ENCODE assay signal across 8 cellular contexts in the genomic region with DNA sequence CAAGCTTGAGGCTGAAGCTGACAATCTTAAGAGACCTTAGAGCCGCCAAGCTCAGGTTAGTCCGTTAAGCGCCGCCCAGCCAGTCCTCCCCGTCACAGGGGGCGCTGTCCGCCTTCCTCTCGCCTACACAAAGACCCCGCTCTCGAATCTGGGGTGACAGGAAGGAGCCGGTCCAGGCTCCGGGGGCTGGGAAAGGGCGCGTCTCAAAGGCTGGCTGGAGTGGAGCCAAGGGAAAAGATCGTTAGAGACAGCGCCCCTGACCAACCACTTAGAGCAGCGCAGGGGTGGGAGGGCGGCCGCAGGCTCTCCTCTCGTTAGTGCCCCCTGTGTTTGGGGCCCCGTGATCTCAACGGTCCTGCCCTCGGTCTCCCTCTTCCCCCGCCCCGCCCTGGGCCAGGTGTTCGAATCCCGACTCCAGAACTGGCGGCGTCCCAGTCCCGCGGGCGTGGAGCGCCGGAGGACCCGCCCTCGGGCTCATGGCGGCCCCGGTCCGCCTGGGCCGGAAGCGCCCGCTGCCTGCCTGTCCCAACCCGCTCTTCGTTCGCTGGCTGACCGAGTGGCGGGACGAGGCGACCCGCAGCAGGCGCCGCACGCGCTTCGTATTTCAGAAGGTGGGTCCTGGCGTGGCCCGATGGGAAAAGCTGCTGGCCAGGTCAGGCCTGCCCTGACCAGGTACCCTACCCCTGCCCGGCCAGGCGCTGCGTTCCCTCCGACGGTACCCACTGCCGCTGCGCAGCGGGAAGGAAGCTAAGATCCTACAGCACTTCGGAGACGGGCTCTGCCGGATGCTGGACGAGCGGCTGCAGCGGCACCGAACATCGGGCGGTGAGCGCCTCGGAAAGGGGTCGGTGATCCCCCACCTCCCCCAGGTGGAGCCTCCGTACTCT. TPM values are rescaled to one million over a fixed set of nuclear protein-coding genes. Genes with fewer than 3 reads are reported as not detected.
DNase-seq lines count a peak whose midpoint lies in the region; ATAC-seq and TF ChIP-seq lines count a peak whose summit lies in the region.

A gene with protein sequence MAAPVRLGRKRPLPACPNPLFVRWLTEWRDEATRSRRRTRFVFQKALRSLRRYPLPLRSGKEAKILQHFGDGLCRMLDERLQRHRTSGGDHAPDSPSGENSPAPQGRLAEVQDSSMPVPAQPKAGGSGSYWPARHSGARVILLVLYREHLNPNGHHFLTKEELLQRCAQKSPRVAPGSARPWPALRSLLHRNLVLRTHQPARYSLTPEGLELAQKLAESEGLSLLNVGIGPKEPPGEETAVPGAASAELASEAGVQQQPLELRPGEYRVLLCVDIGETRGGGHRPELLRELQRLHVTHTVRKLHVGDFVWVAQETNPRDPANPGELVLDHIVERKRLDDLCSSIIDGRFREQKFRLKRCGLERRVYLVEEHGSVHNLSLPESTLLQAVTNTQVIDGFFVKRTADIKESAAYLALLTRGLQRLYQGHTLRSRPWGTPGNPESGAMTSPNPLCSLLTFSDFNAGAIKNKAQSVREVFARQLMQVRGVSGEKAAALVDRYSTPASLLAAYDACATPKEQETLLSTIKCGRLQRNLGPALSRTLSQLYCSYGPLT (plus strand): TSS at position 156 of the 887 bp plus-strand sequence. CDS start 321 bp downstream, at position 477.

- peaks cover 64% of the 10 kb centered on the region for H3K36me3 ChIP-seq in MG63

- H3K27me3 Mint-ChIP-seq in natural killer cell treated with Interleukin-12 subunit alpha and Interleukin-12 subunit beta and Interleukin-15 and Interleukin-18, amount 100 ng/mL, for 72 hours = no peaks in the 10 kb centered on the region

- peak; percentile 56 to 62 for ATAC-seq in natural killer cell treated with Interleukin-12 subunit alpha and Interleukin-12 subunit beta and Interleukin-15 and Interleukin-18, amount 100 ng/mL, for 72 hours

- H3K27ac Mint-ChIP-seq in natural killer cell treated with Interleukin-12 subunit alpha and Interleukin-12 subunit beta and Interleukin-15 and Interleukin-18, amount 100 ng/mL, for 72 hours = peak within 1 kb of the TSS; percentile 97

- no peaks in the 10 kb centered on the region for H3K9me3 Mint-ChIP-seq in natural killer cell treated with Interleukin-12 subunit alpha and Interleukin-12 subunit beta and Interleukin-15 and Interleukin-18, amount 100 ng/mL, for 72 hours

- H3K4me1 Mint-ChIP-seq in natural killer cell treated with Interleukin-12 subunit alpha and Interleukin-12 subunit beta and Interleukin-15 and Interleukin-18, amount 100 ng/mL, for 72 hours (ENCODE audit: low read depth in 2 of 2) = peaks cover 41 to 44% of the 10 kb centered on the region in 2 donors

- no peaks in the 10 kb centered on the region for H3K27me3 ChIP-seq in MG63

- peak; percentile 64 for TF ChIP-seq CTCF in GM20000 (IDR thresholded peaks at IDR 0.05; ENCODE audit: extremely low read depth, missing control alignments)

- H3K36me3 Mint-ChIP-seq in natural killer cell treated with Interleukin-12 subunit alpha and Interleukin-12 subunit beta and Interleukin-15 and Interleukin-18, amount 100 ng/mL, for 72 hours = peaks cover 15% of the 10 kb centered on the region

- no peaks in the 10 kb centered on the region for H3K9me3 ChIP-seq in MG63

- DNase-seq in C1 segment of cervical spinal cord (lab: John Stamatoyannopoulos, UW) = peak; percentile 43 to 94 (median 85)
- DNase-seq in GM20000 (ENCODE audit: low spot score) = peak; percentile 95
- peak; percentile 97 for DNase-seq in MG63
- DNase-seq in SHP77 (lab: John Stamatoyannopoulos, UW) = peak; percentile 94
- peak; percentile 93 for DNase-seq in activated T-helper 9 cell treated with anti-CD3 and anti-CD28 coated beads, Interleukin-2, amount 50 U/mL, for 16 hours (ENCODE audit: low read depth)
- peak; percentile 97 for DNase-seq in fibroblast of peridontal ligament (ENCODE audit: extremely low read depth)
- DNase-seq in natural killer cell treated with Interleukin-12 subunit alpha and Interleukin-12 subunit beta and Interleukin-15 and Interleukin-18, amount 100 ng/mL, for 72 hours (ENCODE audit: low spot score) = peak; percentile 96
- peak; percentile 92 for DNase-seq in stimulated activated naive CD4-positive, alpha-beta T cell treated with Interleukin-2 at 50 U/mL for 16 hours (lab: John Stamatoyannopoulos, UW)

- H3K4me3 ChIP-seq in MG63 = peak within 1 kb of the TSS; percentile 90

- peak within 1 kb of the TSS; percentile 98 for H3K4me3 Mint-ChIP-seq in natural killer cell treated with Interleukin-12 subunit alpha and Interleukin-12 subunit beta and Interleukin-15 and Interleukin-18, amount 100 ng/mL, for 72 hours

RNA-seq across cellular contexts. Expression of the gene that starts here (rescaled TPM):
- total RNA-seq in MG63 (2014; rRNA removed; shearing (Covaris generic); ENCODE audit: low replicate concordance) = 25.3 and 45.3 TPM in 2 replicates
- 100 to 1,000 TPM in 1 of 2 donors, 10 to 100 TPM in 1; 85.7 to 109 TPM for total RNA-seq in natural killer cell treated with Interleukin-12 subunit alpha and Interleukin-12 subunit beta and Interleukin-15 and Interleukin-18, amount 100 ng/mL, for 72 hours

Comparison
In these comparisons a context has a peak if more than half of its experiments do, and no peak if none do; other contexts are left out.
1. Peak in every context shown above with its lines: DNase-seq, ATAC-seq and H3K4me3 ChIP-seq.